19 cellular contexts compared by ENCODE assay signal in genomic region chr3:71231680-71232079, GRCh38.
"Had no signal": no experiment of that assay in that cellular context is flagged by ENCODE, and none has a peak within 500 bp of the region (broad histone marks: within the 10 kb centered on the region; RNA-seq: fewer than 3 reads in every experiment).

No MANE protein-coding gene starts in this region.

- H3K4me2 ChIP-seq: neural progenitor cell had no signal

- H3K36me3 ChIP-seq: esophagus muscularis mucosa, gastroesophageal sphincter, heart left ventricle, left lung, neural progenitor cell had no signal

- H3K9me3 Mint-ChIP-seq: activated CD4-positive, alpha-beta T cell treated with anti-CD3 and anti-CD28 coated beads, Interleukin-2, amount 10 ng/mL, durations not matched to agents 24 days and 14 days; activated naive CD8-positive, alpha-beta T cell treated with anti-CD3 and anti-CD28 coated beads, Interleukin-2, amount 10 ng/mL, durations not matched to agents 7 days and 5 days; activated T-helper 2 cell treated with anti-CD3 and anti-CD28 coated beads, Interferon-gamma antibody, Interleukin-2, Interleukin-4, amounts not matched to agents 10 μg/mL and 5 μg/mL and 100 μg/mL, durations not matched to agents 14 hours and 24 hours and 36 hours; neural progenitor cell; T-helper 2 cell treated with Interferon-gamma antibody and Interleukin-4, amounts not matched to agents 5 μg/mL and 100 μg/mL, for 36 hours; WTC11 had no signal

- H3K9ac ChIP-seq: neural progenitor cell had no signal

- H3K4me3 Mint-ChIP-seq: activated CD4-positive, alpha-beta T cell treated with anti-CD3 and anti-CD28 coated beads, Interleukin-2, amount 10 ng/mL, durations not matched to agents 24 days and 14 days; neural progenitor cell; T-helper 2 cell treated with Interferon-gamma antibody and Interleukin-4, amounts not matched to agents 5 μg/mL and 100 μg/mL, for 36 hours; WTC11 had no signal

- H3K27me3 ChIP-seq: body of pancreas, esophagus muscularis mucosa, gastroesophageal sphincter, heart left ventricle, left lung, neural progenitor cell, stomach had no signal

- H3K9me3 ChIP-seq: body of pancreas, esophagus muscularis mucosa, gastroesophageal sphincter, heart left ventricle, left lung, stomach had no signal

- H3K36me3 Mint-ChIP-seq: neural progenitor cell had no signal

- H3K27ac Mint-ChIP-seq: activated CD4-positive, alpha-beta T cell treated with anti-CD3 and anti-CD28 coated beads, Interleukin-2, amount 10 ng/mL, durations not matched to agents 24 days and 14 days; activated T-helper 2 cell treated with anti-CD3 and anti-CD28 coated beads, Interferon-gamma antibody, Interleukin-2, Interleukin-4, amounts not matched to agents 10 μg/mL and 5 μg/mL and 100 μg/mL, durations not matched to agents 14 hours and 24 hours and 36 hours; neural progenitor cell; T-helper 2 cell treated with Interferon-gamma antibody and Interleukin-4, amounts not matched to agents 5 μg/mL and 100 μg/mL, for 36 hours; WTC11 had no signal

- H3K27ac ChIP-seq: body of pancreas, esophagus muscularis mucosa, gastroesophageal sphincter, heart left ventricle, left lung, neural progenitor cell, stomach had no signal

- DNase-seq: activated CD4-positive, alpha-beta T cell treated with anti-CD3 and anti-CD28 coated beads, Interleukin-2, amount 10 ng/mL, durations not matched to agents 24 days and 14 days; activated naive CD8-positive, alpha-beta T cell treated with anti-CD3 and anti-CD28 coated beads, Interleukin-2, amount 10 ng/mL, durations not matched to agents 7 days and 5 days; body of pancreas; dermis blood vessel endothelial cell; effector memory CD4-positive, alpha-beta T cell; heart left ventricle; left lung; stimulated activated CD4-positive, alpha-beta T cell treated with anti-CD3 and anti-CD28 coated beads, Interleukin-12 subunit alpha, Interleukin-12 subunit beta, amount 100 ng/mL, for 4 hours; stimulated activated CD4-positive, alpha-beta T cell treated with anti-CD3 and anti-CD28 coated beads, Interleukin-1b, Interleukin-23, amount 100 ng/mL, for 48 hours; stimulated activated CD8-positive, alpha-beta memory T cell treated with anti-CD3 and anti-CD28 coated beads, Interleukin-4, amount 100 ng/mL, for 48 hours; stomach; trophoblast cell had no signal

- H3K27me3 Mint-ChIP-seq: activated naive CD8-positive, alpha-beta T cell treated with anti-CD3 and anti-CD28 coated beads, Interleukin-2, amount 10 ng/mL, durations not matched to agents 7 days and 5 days; progenitor cell of endocrine pancreas had no signal

- ATAC-seq: body of pancreas, gastroesophageal sphincter, heart left ventricle, left lung, WTC11 had no signal

- H3K4me3 ChIP-seq: body of pancreas, esophagus muscularis mucosa, gastroesophageal sphincter, heart left ventricle, left lung, neural progenitor cell, stomach had no signal
